Comparison of ENCODE assay signal across 8 cellular contexts in genomic region chr17:18960803-18961511, GRCh38. TPM values are rescaled to one million over a fixed set of nuclear protein-coding genes. Genes with fewer than 3 reads are reported as not detected.
A peak's percentile ranks its signal among the peaks of the same experiment; 100 is the strongest.
DNase-seq lines count a peak whose midpoint lies in the region; FAIRE-seq and TF ChIP-seq lines count a peak whose summit lies in the region.

No MANE protein-coding gene starts in this region.

- DNase-seq in BJ (ENCODE audit: low read depth) (no peak), GM19239 (ENCODE audit: insufficient read length, low spot score) (peak; percentile 94), HuH-7.5 (ENCODE audit: low spot score) (peak; percentile 85), SK-MEL-5 (ENCODE audit: low read depth, low spot score) (peak; percentile 75), activated gamma-delta T cell (lab: John Stamatoyannopoulos, UW) (peak; percentile 32), globus pallidus (ENCODE audit: low spot score) (peak; percentile 38), trophoblast cell (peak; percentile 73 to 93), uterus (peak; percentile 67 to 75)

- intact Hi-C loops in uterus (cut with DNase I; ENCODE audit: low total_unique reads): no loop called here

- H3K79me1 ChIP-seq in trophoblast cell (ENCODE audit: low read length): peaks cover 14% of the 10 kb centered on the region

- no peak overlapping the region for H4K12ac ChIP-seq in trophoblast cell (ENCODE audit: low read depth, low read length)

- TF ChIP-seq CTCF in BJ (IDR thresholded peaks at IDR 0.05; ENCODE audit: insufficient read depth, low read depth, low read length) (peak; percentile 94), uterus (IDR thresholded peaks at IDR 0.05) (peak; percentile 79 to 87 (median 81))

- H3K4me1 ChIP-seq in trophoblast cell (ENCODE audit: control insufficient read depth in 1 of 2, insufficient read depth in 2 of 2, low read length in 2 of 2) (peaks cover 15 to 27% of the 10 kb centered on the region in 2 experiments), uterus (peaks cover 0 to 4% of the 10 kb centered on the region in 2 donors)

- no CpG with 5 or more reads among the region's 17 CpGs for WGBS in trophoblast cell (ENCODE audit: extremely low coverage, insufficient coverage, insufficient read length)

- peak overlapping the region; percentile 14 for H2AK5ac ChIP-seq in trophoblast cell (ENCODE audit: low read length)

- H3K4me3 ChIP-seq in BJ (ENCODE audit: low read depth, low read length) (no peak overlapping the region), trophoblast cell (ENCODE audit: low read depth, low read length) (no peak overlapping the region), uterus (no peak overlapping the region)

- H3K27me3 ChIP-seq in BJ (ENCODE audit: control insufficient read depth, insufficient read depth, low read length): no peaks in the 10 kb centered on the region
- H3K27me3 ChIP-seq in trophoblast cell (ENCODE audit: insufficient read depth, low read length): no peaks in the 10 kb centered on the region
- no peaks in the 10 kb centered on the region for H3K27me3 ChIP-seq in uterus

- no peaks in the 10 kb centered on the region for H3K36me3 ChIP-seq in BJ (ENCODE audit: control insufficient read depth, insufficient read depth, low read length)
- no peaks in the 10 kb centered on the region for H3K36me3 ChIP-seq in trophoblast cell (ENCODE audit: control insufficient read depth in 1 of 2, insufficient read depth in 2 of 2, low read length in 2 of 2)
- H3K36me3 ChIP-seq in uterus: no peaks in the 10 kb centered on the region

- no peak overlapping the region for H3K9ac ChIP-seq in trophoblast cell (ENCODE audit: low read length)

- H2BK120ac ChIP-seq in trophoblast cell (ENCODE audit: insufficient read depth, low read length, poor library complexity): no peak overlapping the region

- H3K14ac ChIP-seq in trophoblast cell (ENCODE audit: low read length): no peak overlapping the region

- H3K79me2 ChIP-seq in trophoblast cell (ENCODE audit: control insufficient read depth, insufficient read depth, low read length, poor library complexity): no peaks in the 10 kb centered on the region

- no peak overlapping the region for H3K18ac ChIP-seq in trophoblast cell (ENCODE audit: low read length)

- H2AFZ ChIP-seq in trophoblast cell (ENCODE audit: insufficient read depth, low read length, poor library complexity): no peak overlapping the region

- H4K91ac ChIP-seq in trophoblast cell (ENCODE audit: low read depth, low read length): no peak overlapping the region

- H3K9me3 ChIP-seq in trophoblast cell (ENCODE audit: insufficient read depth, low read depth, low read length) (no peaks in the 10 kb centered on the region), uterus (no peaks in the 10 kb centered on the region)

- POLR2A ChIA-PET in BJ (lab: Charles Lee): no interaction called here

- FAIRE-seq in GM19239 (lab: Jason Lieb, UNC): peak; percentile 92

- H3K4ac ChIP-seq in trophoblast cell (ENCODE audit: low read depth, low read length): no peak overlapping the region

- H4K8ac ChIP-seq in trophoblast cell (ENCODE audit: low read depth, low read length): no peak overlapping the region

- no peak overlapping the region for H3K4me2 ChIP-seq in trophoblast cell (ENCODE audit: low read length)

- no peak overlapping the region for H2BK5ac ChIP-seq in trophoblast cell (ENCODE audit: low read depth, low read length, poor library complexity)

- no peak for TF ChIP-seq POLR2A in uterus (IDR thresholded peaks at IDR 0.05)

- H3K23ac ChIP-seq in trophoblast cell (ENCODE audit: low read length): no peak overlapping the region

- CTCF ChIA-PET in BJ (lab: Yijun Ruan, JAX): interaction anchor here (0.6 to 2.2 kb wide), 21 partner anchors 9 to 252 kb away, joined by 3 to 14 read pairs (median 4); partner anchors contain the start of genes FAM83G and SLC5A10

- H3K27ac ChIP-seq in trophoblast cell (ENCODE audit: low read depth, low read length) (no peak overlapping the region), uterus (no peak overlapping the region)

- peak overlapping the region; percentile 19 for H2BK12ac ChIP-seq in trophoblast cell (ENCODE audit: low read length)

- in situ Hi-C loops in SK-MEL-5 (cut with HindIII; ENCODE audit: low pct_unique_long_range_greater_than_20kb, low sequenced_read_pairs): no loop called here

RNA-seq across cellular contexts. Expression of gene SLC5A10, which starts 9.0 kb away (rescaled TPM):
- 0.05 TPM in 1 of 2 replicates, not detected in the other for polyA plus RNA-seq in BJ (2011; rRNA removed)
- 0.14 TPM in 1 of 2 replicates, not detected in the other for polyA minus RNA-seq in BJ (2011; rRNA and poly(A)+ RNA removed)
- total RNA-seq in SK-MEL-5 (2014; rRNA removed; shearing (Covaris generic)): 0.11 TPM in 1 of 2 replicates, not detected in the other
- not detected in 2 replicates for polyA plus RNA-seq in SK-MEL-5 (2015; cell fraction: cytosol; rRNA removed)
- polyA plus RNA-seq in SK-MEL-5 (2015; cell fraction: nucleus; rRNA removed): 1.6 TPM in 1 of 2 replicates, not detected in the other
- polyA plus RNA-seq in trophoblast cell (2013): 0.21 and 0.25 TPM in 2 replicates
- total RNA-seq in uterus: not detected

RNA-seq across cellular contexts. Expression of gene FAM83G, which starts 43.6 kb away (rescaled TPM):
- 5.5 and 10.3 TPM in 2 replicates for polyA plus RNA-seq in BJ (2011; rRNA removed)
- 8.6 and 8.8 TPM in 2 replicates for polyA minus RNA-seq in BJ (2011; rRNA and poly(A)+ RNA removed)
- 0.61 and 0.85 TPM in 2 replicates for total RNA-seq in SK-MEL-5 (2014; rRNA removed; shearing (Covaris generic))
- 0.75 and 1.5 TPM in 2 replicates for polyA plus RNA-seq in SK-MEL-5 (2015; cell fraction: cytosol; rRNA removed)
- 1.6 and 1.7 TPM in 2 replicates for polyA plus RNA-seq in SK-MEL-5 (2015; cell fraction: nucleus; rRNA removed)
- polyA plus RNA-seq in trophoblast cell (2013): 29.3 and 31.0 TPM in 2 replicates
- total RNA-seq in uterus: 10 to 100 TPM in 1 of 4 donors, 1 to 10 TPM in 3; 1.0 to 10.7 (median 1.8) TPM
